9 cellular contexts compared by ENCODE assay signal in the genomic region with DNA sequence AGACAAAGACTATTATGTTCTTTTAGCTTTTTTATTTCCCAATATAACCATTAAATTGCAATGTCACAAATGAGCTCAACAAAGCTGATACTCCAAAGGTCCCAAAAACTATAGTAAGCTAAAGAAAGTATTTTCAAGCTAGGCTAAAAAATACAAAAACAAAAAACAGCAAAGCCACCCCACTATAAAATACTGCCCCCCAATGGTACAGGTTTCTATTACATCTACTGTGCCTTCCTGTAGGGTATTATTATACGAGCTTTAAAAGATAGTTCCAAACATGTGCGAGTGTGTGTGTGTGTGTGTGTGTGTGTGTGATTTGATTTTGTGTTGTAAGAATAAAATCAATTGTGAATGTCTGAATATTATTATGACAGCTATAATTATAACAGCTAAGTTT. TPM values are rescaled to one million over a fixed set of nuclear protein-coding genes. Genes with fewer than 3 reads are reported as not detected.
DNase-seq lines count a peak whose midpoint lies in the region; ATAC-seq and TF ChIP-seq lines count a peak whose summit lies in the region.
"Had no signal": no experiment of that assay in that cellular context is flagged by ENCODE, and none has a peak within 500 bp of the region (broad histone marks: within the 10 kb centered on the region; RNA-seq: fewer than 3 reads in every experiment).

No MANE protein-coding gene starts in this region.

- no peak overlapping the region for H3K4me2 ChIP-seq in mesendoderm (ENCODE audit: low read length)

- no peaks in the 10 kb centered on the region for H3K9me3 ChIP-seq in adrenal gland (replicated peaks in 1 of 3)

- no peak for TF ChIP-seq POLR2A in adrenal gland (IDR thresholded peaks at IDR 0.05)

- no peaks in the 10 kb centered on the region for H3K79me2 ChIP-seq in mesendoderm (ENCODE audit: control insufficient read depth, insufficient read depth, low read length)

- H2BK15ac ChIP-seq in mesendoderm (replicated peaks; ENCODE audit: low read depth) = no peak overlapping the region

- H2BK120ac ChIP-seq in mesendoderm (ENCODE audit: low read depth, low read length) = no peak overlapping the region

- H3K27ac ChIP-seq in adrenal gland (no peak overlapping the region), mesendoderm (ENCODE audit: low read depth, low read length) (no peak overlapping the region)

- H3K27me3 ChIP-seq in adrenal gland (no peaks in the 10 kb centered on the region), mesendoderm (ENCODE audit: insufficient read depth, low read length, poor library complexity) (no peaks in the 10 kb centered on the region)

- in situ Hi-C loops in KBM-7 (cut with MboI; ENCODE audit: low pct_unique_long_range_greater_than_20kb, low sequenced_read_pairs) = no loop called here

- no peaks in the 10 kb centered on the region for H3K79me1 ChIP-seq in mesendoderm (ENCODE audit: low read length)

- no peak overlapping the region for H3K4ac ChIP-seq in mesendoderm (ENCODE audit: low read depth, low read length)

- H3K9ac ChIP-seq in mesendoderm (ENCODE audit: low read length) = no peak overlapping the region

- no peak for ATAC-seq in HG02870 (IDR thresholded peaks at IDR 0.05; ENCODE audit: unreplicated experiment)
- ATAC-seq in GM19328 (IDR thresholded peaks at IDR 0.05; ENCODE audit: unreplicated experiment) = no peak

- TF ChIP-seq CTCF in adrenal gland (IDR thresholded peaks at IDR 0.05) = peak in 5 of 6 experiments; percentile 13 to 30 (median 24)

- H3K4me3 ChIP-seq in adrenal gland = no peak overlapping the region
- H3K4me3 ChIP-seq in mesendoderm (ENCODE audit: low read length) = no peak overlapping the region

- H4K5ac ChIP-seq in mesendoderm (ENCODE audit: low read length) = no peak overlapping the region

- no peak overlapping the region for H2AK5ac ChIP-seq in mesendoderm (ENCODE audit: low read length)

- no peak overlapping the region for H2BK5ac ChIP-seq in mesendoderm (ENCODE audit: low read length)

- no peak overlapping the region for H3K18ac ChIP-seq in mesendoderm (ENCODE audit: low read length)

- H3K4me1 ChIP-seq in adrenal gland (replicated peaks in 1 of 2) = no peaks in the 10 kb centered on the region
- no peaks in the 10 kb centered on the region for H3K4me1 ChIP-seq in mesendoderm (ENCODE audit: control insufficient read depth, low read depth, low read length)

- H4K8ac ChIP-seq in mesendoderm (ENCODE audit: low read depth, low read length) = no peak overlapping the region

- 35 to 51% (median 44%) methylated on average over 2 of the region's 2 CpGs for WGBS in adrenal gland, 4 donors
- WGBS in mesendoderm (ENCODE audit: extremely low coverage, insufficient coverage, low lambda C conversion rate) = no CpG with 5 or more reads among the region's 2 CpGs

- no peak overlapping the region for H3K23ac ChIP-seq in mesendoderm (ENCODE audit: low read length)

- no peaks in the 10 kb centered on the region for H3K36me3 ChIP-seq in adrenal gland (replicated peaks in 1 of 2)
- H3K36me3 ChIP-seq in mesendoderm (ENCODE audit: control insufficient read depth, insufficient read depth, low read length) = no peaks in the 10 kb centered on the region

- intact Hi-C loops in adrenal gland (cut with DNase I) = no loop called here

- DNase-seq in NCI-H1105 (lab: John Stamatoyannopoulos, UW) (peak; percentile 8), NCI-H1105 treated with DMSO at 0.1 percent for 48 hours (lab: John Stamatoyannopoulos, UW) (no peak), KBM-7 (peak; percentile 46), adrenal gland (no peak), mesendoderm (peak; percentile 45)
- no peak for DNase-seq in effector CD8-positive, alpha-beta T cell (lab: John Stamatoyannopoulos, UW)

- H3K56ac ChIP-seq in mesendoderm (ENCODE audit: low read length) = no peak overlapping the region

RNA-seq across cellular contexts. Expression of a gene that starts 1.1 kb away (rescaled TPM):
- total RNA-seq in adrenal gland = under 1 TPM in 2 of 8 donors, not detected in 6; 0.46 to 0.47 TPM
- polyA plus RNA-seq in adrenal gland = under 1 TPM in 1 of 3 donors, not detected in 2; 0.29 TPM
- polyA plus RNA-seq in mesendoderm (2013, experiment 1 of 2) = not detected
- not detected for polyA plus RNA-seq in mesendoderm (2013, experiment 2 of 2)
- total RNA-seq: endothelial cell of umbilical vein had no signal
- polyA plus RNA-seq: endothelial cell of umbilical vein had no signal

Comparison
In these comparisons a context has a peak if more than half of its experiments do, and no peak if none do; other contexts are left out.
1. DNase-seq: peak in NCI-H1105 (single experiment), KBM-7 (single experiment) and mesendoderm (single experiment); none in NCI-H1105 treated with DMSO at 0.1 percent for 48 hours (single experiment), adrenal gland (0 of 7) and effector CD8-positive, alpha-beta T cell (single experiment).